ENCODE assay signal across 13 cellular contexts in the genomic region with DNA sequence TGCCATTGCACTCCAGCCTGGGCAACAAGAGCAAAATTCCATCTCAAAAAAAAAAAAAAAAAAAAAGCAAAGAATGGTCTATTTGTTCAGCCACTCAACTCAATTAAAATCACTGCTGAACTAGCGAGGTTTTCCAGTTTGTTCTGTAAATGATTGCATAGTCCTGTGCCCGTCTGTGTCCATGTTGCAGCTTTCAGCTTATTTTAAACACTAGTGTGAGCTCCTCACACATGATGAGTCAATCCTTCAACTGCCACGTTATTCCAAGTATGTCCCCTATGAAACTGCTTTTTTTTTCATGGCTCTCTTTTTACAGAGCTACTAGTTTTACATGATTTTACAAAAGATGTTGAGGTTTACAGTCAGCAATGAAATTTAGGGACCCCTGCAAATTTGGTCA. TPM values are rescaled to one million over a fixed set of nuclear protein-coding genes. Genes with fewer than 3 reads are reported as not detected.
DNase-seq lines count a peak whose midpoint lies in the region; TF ChIP-seq lines count a peak whose summit lies in the region.
"Had no signal": no experiment of that assay in that cellular context is flagged by ENCODE, and none has a peak within 500 bp of the region (broad histone marks: within the 10 kb centered on the region; RNA-seq: fewer than 3 reads in every experiment).

No MANE protein-coding gene starts in this region.

- H3K36me3 ChIP-seq in adipocyte (ENCODE audit: control insufficient read depth, insufficient read depth, low read length, severe bottlenecking): peaks cover 71% of the 10 kb centered on the region
- H3K36me3 ChIP-seq in hepatocyte (replicated peaks; ENCODE audit: insufficient read depth, low read depth): no peaks in the 10 kb centered on the region
- H3K36me3 ChIP-seq in skeletal muscle satellite cell (ENCODE audit: insufficient read depth, low read length): peaks cover 74% of the 10 kb centered on the region

- H3K27ac ChIP-seq in hepatocyte: peak overlapping the region; percentile 22
- H3K27ac ChIP-seq: heart left ventricle, KMS-11 had no signal

- H3K79me2 ChIP-seq in hepatocyte: peaks cover 39% of the 10 kb centered on the region

- TF ChIP-seq CTCF in HFFc6 (IDR thresholded peaks at IDR 0.05): no peak
- no peak for TF ChIP-seq CTCF in hepatocyte (IDR thresholded peaks at IDR 0.05; ENCODE audit: poor library complexity)

- H3K9me3 ChIP-seq in adipocyte (ENCODE audit: control insufficient read depth, low read length) (no peaks in the 10 kb centered on the region), hepatocyte (ENCODE audit: low read depth) (no peaks in the 10 kb centered on the region), skeletal muscle satellite cell (replicated peaks; ENCODE audit: low read length) (no peaks in the 10 kb centered on the region)
- H3K9me3 ChIP-seq: heart left ventricle had no signal

- 40% methylated on average over 3 of the region's 3 CpGs for WGBS in hepatocyte (ENCODE audit: low lambda C conversion rate, missing lambda C conversion rate)

- H4K20me1 ChIP-seq in hepatocyte (ENCODE audit: insufficient read depth, poor library complexity, severe bottlenecking): no peaks in the 10 kb centered on the region

- H3K27ac Mint-ChIP-seq in HFFc6: peak overlapping the region; percentile 94
- H3K27ac Mint-ChIP-seq: activated CD8-positive, alpha-beta T cell treated with anti-CD3 and anti-CD28 coated beads, Interleukin-2, amount 10 ng/mL, durations not matched to agents 7 days and 5 days; T-helper 2 cell treated with Interferon-gamma antibody and Interleukin-4, amounts not matched to agents 5 μg/mL and 100 μg/mL, for 36 hours had no signal

- peaks cover 1% of the 10 kb centered on the region for H3K27me3 Mint-ChIP-seq in HFFc6 (ENCODE audit: insufficient read depth)

- H3K4me3 ChIP-seq in adipocyte (ENCODE audit: low read length): no peak overlapping the region
- H3K4me3 ChIP-seq in hepatocyte: no peak overlapping the region
- H3K4me3 ChIP-seq in skeletal muscle satellite cell (ENCODE audit: low read length): no peak overlapping the region
- H3K4me3 ChIP-seq: heart left ventricle had no signal

- H3K9ac ChIP-seq in adipocyte (ENCODE audit: low read length): peak overlapping the region; percentile 37
- H3K9ac ChIP-seq in skeletal muscle satellite cell (ENCODE audit: low read depth, low read length): peak overlapping the region; percentile 42
- H3K9ac ChIP-seq: KMS-11 had no signal

- H3K9me3 Mint-ChIP-seq in HFFc6: no peaks in the 10 kb centered on the region
- H3K9me3 Mint-ChIP-seq: activated naive CD4-positive, alpha-beta T cell treated with anti-CD3 and anti-CD28 coated beads, Interleukin-2, amount 50 U/mL, for 72 hours; T-helper 2 cell treated with Interferon-gamma antibody and Interleukin-4, amounts not matched to agents 5 μg/mL and 100 μg/mL, for 36 hours had no signal

- peak overlapping the region; percentile 59 for H3K4me3 Mint-ChIP-seq in HFFc6
- H3K4me3 Mint-ChIP-seq: activated CD8-positive, alpha-beta T cell treated with anti-CD3 and anti-CD28 coated beads, Interleukin-2, amount 10 ng/mL, durations not matched to agents 7 days and 5 days; T-helper 2 cell treated with Interferon-gamma antibody and Interleukin-4, amounts not matched to agents 5 μg/mL and 100 μg/mL, for 36 hours had no signal

- peaks cover 30% of the 10 kb centered on the region for H3K4me1 Mint-ChIP-seq in HFFc6 (ENCODE audit: low read depth)

- no peaks in the 10 kb centered on the region for H3K9me2 ChIP-seq in hepatocyte (replicated peaks; ENCODE audit: insufficient read depth)

- DNase-seq in HFFc6: peak; percentile 82
- DNase-seq in adipocyte (ENCODE audit: low read depth): peak; percentile 72
- DNase-seq in hepatocyte (ENCODE audit: low spot score): peak; percentile 50
- DNase-seq in stimulated activated CD4-positive, alpha-beta T cell treated with anti-CD3 and anti-CD28 coated beads, Interleukin-2, amount 100 ng/mL, for 24 hours: no peak
- DNase-seq in activated effector memory CD4-positive, alpha-beta T cell treated with anti-CD3 and anti-CD28 coated beads, Interleukin-2, amount 50 U/mL, for 16 hours: no peak
- DNase-seq in cerebellar nuclear complex (lab: John Stamatoyannopoulos, UW): no peak
- DNase-seq: activated CD8-positive, alpha-beta T cell treated with anti-CD3 and anti-CD28 coated beads, Interleukin-2, amount 10 ng/mL, durations not matched to agents 7 days and 5 days; heart left ventricle had no signal

- no peaks in the 10 kb centered on the region for H3K27me3 ChIP-seq in adipocyte (replicated peaks; ENCODE audit: control insufficient read depth, insufficient read depth, low read length)
- no peaks in the 10 kb centered on the region for H3K27me3 ChIP-seq in hepatocyte
- no peaks in the 10 kb centered on the region for H3K27me3 ChIP-seq in skeletal muscle satellite cell (ENCODE audit: control insufficient read depth, insufficient read depth, low read length)
- H3K27me3 ChIP-seq: dorsolateral prefrontal cortex, heart left ventricle had no signal

- H3K4me1 ChIP-seq in adipocyte (ENCODE audit: control insufficient read depth, insufficient read depth, low read length): peaks cover 9% of the 10 kb centered on the region
- peaks cover 3% of the 10 kb centered on the region for H3K4me1 ChIP-seq in hepatocyte (ENCODE audit: insufficient read depth)
- peaks cover 11% of the 10 kb centered on the region for H3K4me1 ChIP-seq in skeletal muscle satellite cell (ENCODE audit: control insufficient read depth, insufficient read depth, low read length)

- H2AFZ ChIP-seq in hepatocyte: no peak overlapping the region

- peaks cover 27% of the 10 kb centered on the region for H3K36me3 Mint-ChIP-seq in HFFc6 (ENCODE audit: low read depth)

- H3K4me2 ChIP-seq in hepatocyte (peak overlapping the region; percentile 55), skeletal muscle satellite cell (ENCODE audit: low read length) (peak overlapping the region; percentile 22)
- H3K4me2 ChIP-seq: KMS-11 had no signal

RNA-seq across cellular contexts. Expression of a gene that starts 12.2 kb away (rescaled TPM):
- 10 to 100 TPM; 57.6 to 71.5 (median 61.8) TPM for total RNA-seq in HFFc6 (2021; fragmentation: NEBNext Ultra II Directional; extraction: Animal tissue kit (Norgen Biotek cat#: 25700))
- total RNA-seq in hepatocyte: 35.6 and 36.4 TPM in 2 replicates
- polyA plus RNA-seq in hepatocyte: 51.0 and 57.5 TPM in 2 replicates
- total RNA-seq in skeletal muscle satellite cell (2012; rRNA removed): 30.6 and 31.7 TPM in 2 replicates

RNA-seq across cellular contexts. Expression of a gene that starts 12.3 kb away (rescaled TPM):
- total RNA-seq in HFFc6 (2021; fragmentation: NEBNext Ultra II Directional; extraction: Animal tissue kit (Norgen Biotek cat#: 25700)): 10 to 100 TPM; 30.2 to 41.7 (median 32.5) TPM
- total RNA-seq in hepatocyte: 26.4 and 29.7 TPM in 2 replicates
- 25.8 and 30.8 TPM in 2 replicates for polyA plus RNA-seq in hepatocyte
- total RNA-seq in skeletal muscle satellite cell (2012; rRNA removed): 49.7 and 55.3 TPM in 2 replicates

RNA-seq across cellular contexts. Expression of a gene that starts 42.7 kb away (rescaled TPM):
- total RNA-seq in HFFc6 (2021; fragmentation: NEBNext Ultra II Directional; extraction: Animal tissue kit (Norgen Biotek cat#: 25700)): 10 to 100 TPM in 3 of 6 experiments, 1 to 10 TPM in 3; 8.7 to 11.7 (median 9.9) TPM
- 11.5 and 13.8 TPM in 2 replicates for total RNA-seq in hepatocyte
- polyA plus RNA-seq in hepatocyte: 21.3 and 23.2 TPM in 2 replicates
- total RNA-seq in skeletal muscle satellite cell (2012; rRNA removed): 5.1 and 6.3 TPM in 2 replicates

Comparison
In these comparisons a context has a peak if more than half of its experiments do, and no peak if none do; other contexts are left out.
1. DNase-seq: peak in HFFc6 (single experiment), adipocyte (single experiment) and hepatocyte (single experiment); none in stimulated activated CD4-positive, alpha-beta T cell treated with anti-CD3 and anti-CD28 coated beads, Interleukin-2, amount 100 ng/mL, for 24 hours (0 of 2), activated effector memory CD4-positive, alpha-beta T cell treated with anti-CD3 and anti-CD28 coated beads, Interleukin-2, amount 50 U/mL, for 16 hours (single experiment) and cerebellar nuclear complex (0 of 2).